ENCODE assay signal across 11 cellular contexts in genomic region chr14:74566174-74567125, GRCh38. TPM values are rescaled to one million over a fixed set of nuclear protein-coding genes. Genes with fewer than 3 reads are reported as not detected.
DNase-seq lines count a peak whose midpoint lies in the region; ATAC-seq and TF ChIP-seq lines count a peak whose summit lies in the region.
"Had no signal": no experiment of that assay in that cellular context is flagged by ENCODE, and none has a peak within 500 bp of the region (broad histone marks: within the 10 kb centered on the region; RNA-seq: fewer than 3 reads in every experiment).

No MANE protein-coding gene starts in this region.

- no peak for ATAC-seq in GM21723 (IDR thresholded peaks at IDR 0.05; ENCODE audit: unreplicated experiment)
- ATAC-seq in T-cell (replicated peaks in 1 of 4), result no peak
- ATAC-seq: K562 had no signal

- H3K27ac ChIP-seq in AG04450 (ENCODE audit: low read depth, low read length) (peak overlapping the region; percentile 47), RWPE1 (peak overlapping the region; percentile 100)

- peak overlapping the region in 1 of 2 donors; percentile 11 for H3K27ac Mint-ChIP-seq in T-cell

- TF ChIP-seq CTCF in AG04450 (IDR thresholded peaks at IDR 0.05; ENCODE audit: low read depth, low read length) (no peak), RWPE1 (conservative IDR thresholded peaks at IDR 0.05; ENCODE audit: low read depth) (no peak)

- no peaks in the 10 kb centered on the region for H3K9me3 Mint-ChIP-seq in T-cell

- H3K27me3 ChIP-seq in AG04450 (ENCODE audit: control insufficient read depth, insufficient read depth, low read length), result no peaks in the 10 kb centered on the region

- peaks cover 0 to 19% of the 10 kb centered on the region in 2 donors for H3K27me3 Mint-ChIP-seq in T-cell

- no peaks in the 10 kb centered on the region for H3K36me3 Mint-ChIP-seq in T-cell

- DNase-seq in AG04450 (ENCODE audit: low read depth, low spot score), result no peak
- peak; percentile 98 for DNase-seq in RWPE1 (ENCODE audit: low spot score)
- DNase-seq in glomerular visceral epithelial cell (ENCODE audit: extremely low spot score), result peak; percentile 49
- DNase-seq in renal cortical epithelial cell (ENCODE audit: low read depth), result peak; percentile 57
- no peak for DNase-seq in HEK293T (ENCODE audit: extremely low spot score)
- DNase-seq in NCI-H187 (lab: John Stamatoyannopoulos, UW), result no peak
- DNase-seq in T-cell, result no peak
- DNase-seq: cerebellar nuclear complex, small intestine had no signal

- peaks cover under 1 to 4% (median 2%) of the 10 kb centered on the region in 3 donors for H3K4me1 Mint-ChIP-seq in T-cell

- CTCF ChIA-PET in AG04450 (lab: Charles Lee), result interaction anchor here (0.6 to 2.0 kb wide), 4 partner anchors 23 to 64 kb away, joined by 4 to 7 read pairs (median 4); no protein-coding TSS in a partner anchor
- CTCF ChIA-PET in RWPE1 (lab: Yijun Ruan, JAX), result interaction anchor here (0.5 to 0.9 kb wide), 2 partner anchors 9 to 65 kb away, joined by 3 read pairs; no protein-coding TSS in a partner anchor
- CTCF ChIA-PET in HEK293T (lab: Yijun Ruan, JAX), result interaction anchor here (1.2 kb wide), 1 partner anchor 42 kb away, joined by 3 read pairs; no protein-coding TSS in a partner anchor
- CTCF ChIA-PET in T-cell (lab: Charles Lee), result no interaction called here

- no peaks in the 10 kb centered on the region for H3K9me3 ChIP-seq in AG04450 (ENCODE audit: control insufficient read depth, insufficient read depth, low read length)

- POLR2A ChIA-PET in AG04450 (lab: Yijun Ruan, JAX) (interaction anchor here (0.7 kb wide), 1 partner anchor 445 kb away, joined by 3 read pairs; no protein-coding TSS in a partner anchor), RWPE1 (lab: Yijun Ruan, JAX; ENCODE audit: low non-redundant PET) (interaction anchor here (0.9 to 1.4 kb wide), 3 partner anchors 17 to 73 kb away, joined by 3 to 5 read pairs (median 4); partner anchors contain the start of genes ISCA2 and NPC2), HEK293T (lab: Yijun Ruan, JAX) (no interaction called here), T-cell (lab: Charles Lee) (interaction anchor here in 1 of 2 donors (0.6 kb wide), 1 partner anchor 91 kb away, joined by 3 read pairs; no protein-coding TSS in a partner anchor)

- no peak overlapping the region for H3K4me3 ChIP-seq in AG04450 (ENCODE audit: low read depth, low read length)
- H3K4me3 ChIP-seq: K562 had no signal

- H3K4me3 Mint-ChIP-seq in T-cell, result no peak overlapping the region

TF ChIP-seq in HEK293T, 16 proteins besides CTCF, POLR2A, EP300 and RAD21:
- TF ChIP-seq FOXK2 (IDR thresholded peaks at IDR 0.05), result no peak
- no peak for TF ChIP-seq TARDBP (IDR thresholded peaks at IDR 0.05)
- TF ChIP-seq FOXM1 (IDR thresholded peaks at IDR 0.05; ENCODE audit: borderline replicate concordance), result no peak
- no peak for TF ChIP-seq NFRKB (IDR thresholded peaks at IDR 0.05)
- no peak for TF ChIP-seq ZNF384 (IDR thresholded peaks at IDR 0.05)
- no peak for TF ChIP-seq BHLHE40 (IDR thresholded peaks at IDR 0.05; ENCODE audit: borderline replicate concordance)
- no peak for TF ChIP-seq FOXA1 (IDR thresholded peaks at IDR 0.05)
- TF ChIP-seq ARNT (IDR thresholded peaks at IDR 0.05), result no peak
- no peak for TF ChIP-seq PKNOX1 (IDR thresholded peaks at IDR 0.05)
- no peak for TF ChIP-seq CTBP1 (IDR thresholded peaks at IDR 0.05; ENCODE audit: borderline replicate concordance)
- no peak for TF ChIP-seq LEF1 (IDR thresholded peaks at IDR 0.05; ENCODE audit: borderline replicate concordance)

RNA-seq across cellular contexts. Expression of gene LTBP2, which starts 45.6 kb away (rescaled TPM):
- polyA plus RNA-seq in AG04450 (2011; rRNA removed), result 44.3 and 61.8 TPM in 2 replicates
- polyA minus RNA-seq in AG04450 (2011; rRNA and poly(A)+ RNA removed), result 45.0 and 60.1 TPM in 2 replicates
- 42.4 and 68.2 TPM in 2 replicates for total RNA-seq in renal cortical epithelial cell
- 1 to 10 TPM in 3 of 5 donors, under 1 TPM in 2; 0.39 to 1.7 (median 1.1) TPM for total RNA-seq in T-cell

Comparison
In these comparisons a context has a peak if more than half of its experiments do, and no peak if none do; other contexts are left out.
1. DNase-seq: peak in RWPE1 (single experiment), glomerular visceral epithelial cell (single experiment) and renal cortical epithelial cell (single experiment); none in AG04450 (single experiment), HEK293T (single experiment), NCI-H187 (0 of 2) and T-cell (0 of 34).
2. RNA of gene LTBP2, which starts 45.6 kb away (total RNA-seq): 42.4 to 68.2 TPM in renal cortical epithelial cell; 0.39 to 1.7 TPM in T-cell; every median in the first group is over 10 times any median in the second.
3. CTCF ChIA-PET loops: an anchor here in AG04450 (0.6 to 2.0 kb wide), RWPE1 (0.5 to 0.9 kb wide) and HEK293T (1.2 kb wide); none called in T-cell.